Comparison of ENCODE assay signal across 8 cellular contexts in genomic region chr1:37807220-37807554, GRCh38. TPM values are rescaled to one million over a fixed set of nuclear protein-coding genes. Genes with fewer than 3 reads are reported as not detected.
DNase-seq lines count a peak whose midpoint lies in the region; ATAC-seq and TF ChIP-seq lines count a peak whose summit lies in the region.

No MANE protein-coding gene starts in this region.

- H3K9me2 ChIP-seq in OCI-LY1 (ENCODE audit: low read depth, low read length): no peaks in the 10 kb centered on the region

- H2AFZ ChIP-seq in OCI-LY1 (ENCODE audit: low read length) (no peak overlapping the region), osteoblast (ENCODE audit: low read length) (peak overlapping the region; percentile 64)

- TF ChIP-seq CTCF in OCI-LY1 (IDR thresholded peaks at IDR 0.05; ENCODE audit: low read length) (no peak), endothelial cell (IDR thresholded peaks at IDR 0.05; ENCODE audit: unreplicated experiment) (no peak), osteoblast (IDR thresholded peaks at IDR 0.05; ENCODE audit: extremely low read depth, low read depth, low read length) (no peak)

- H3K4me3 ChIP-seq in OCI-LY1 (ENCODE audit: low read depth, low read length, poor library complexity, severe bottlenecking) (peak overlapping the region; percentile 69), osteoblast (ENCODE audit: insufficient read depth, low read length) (peak overlapping the region; percentile 92)

- H3K79me2 ChIP-seq in OCI-LY1 (ENCODE audit: insufficient read depth, low read length): peaks cover 9% of the 10 kb centered on the region
- peaks cover 42% of the 10 kb centered on the region for H3K79me2 ChIP-seq in osteoblast (ENCODE audit: insufficient read depth, low read length)

- peak overlapping the region; percentile 75 for H3K27ac Mint-ChIP-seq in endothelial cell (ENCODE audit: unreplicated experiment)

- peaks cover 2% of the 10 kb centered on the region for H3K27me3 Mint-ChIP-seq in endothelial cell (ENCODE audit: unreplicated experiment)

- H3K4me1 ChIP-seq in OCI-LY1 (ENCODE audit: insufficient read depth, low read length, severe bottlenecking): peaks cover 18% of the 10 kb centered on the region
- H3K4me1 ChIP-seq in osteoblast (ENCODE audit: insufficient read depth, low read length): peaks cover 29% of the 10 kb centered on the region

- peaks cover 9% of the 10 kb centered on the region for H3K4me1 Mint-ChIP-seq in endothelial cell (ENCODE audit: unreplicated experiment)

- peak overlapping the region; percentile 67 for H3K9ac ChIP-seq in OCI-LY1 (ENCODE audit: low read length)

- H3K36me3 Mint-ChIP-seq in endothelial cell (ENCODE audit: low read depth, unreplicated experiment): peaks cover 32% of the 10 kb centered on the region

- no peaks in the 10 kb centered on the region for H3F3A ChIP-seq in OCI-LY1 (ENCODE audit: insufficient read depth, low read length)

- H3K4me2 ChIP-seq in OCI-LY1 (ENCODE audit: low read length): peak overlapping the region; percentile 63
- H3K4me2 ChIP-seq in osteoblast (ENCODE audit: insufficient read depth, low read length): peak overlapping the region; percentile 89

- no peaks in the 10 kb centered on the region for H3K9me3 ChIP-seq in OCI-LY1 (ENCODE audit: low read length)
- no peaks in the 10 kb centered on the region for H3K9me3 ChIP-seq in osteoblast (ENCODE audit: low read depth, low read length)

- H3K36me3 ChIP-seq in OCI-LY1 (ENCODE audit: insufficient read depth, low read length): peaks cover 48% of the 10 kb centered on the region
- H3K36me3 ChIP-seq in osteoblast (ENCODE audit: insufficient read depth, low read length): peaks cover 54% of the 10 kb centered on the region

- no peaks in the 10 kb centered on the region for H4K20me1 ChIP-seq in OCI-LY1 (ENCODE audit: insufficient read depth, low read length)
- H4K20me1 ChIP-seq in osteoblast (ENCODE audit: insufficient read depth, low read length): peaks cover 48% of the 10 kb centered on the region

- no peak overlapping the region for H3K27ac ChIP-seq in OCI-LY1 (ENCODE audit: low read depth, low read length, poor library complexity, severe bottlenecking)
- H3K27ac ChIP-seq in osteoblast (ENCODE audit: low read depth, low read length): peak overlapping the region; percentile 66

- no peaks in the 10 kb centered on the region for H3K27me3 ChIP-seq in OCI-LY1 (ENCODE audit: insufficient read depth, low read length)
- H3K27me3 ChIP-seq in osteoblast (ENCODE audit: insufficient read depth, low read length): no peaks in the 10 kb centered on the region

- peak overlapping the region; percentile 87 for H3K4me3 Mint-ChIP-seq in endothelial cell (ENCODE audit: unreplicated experiment)

- no peaks in the 10 kb centered on the region for H3K9me3 Mint-ChIP-seq in endothelial cell (ENCODE audit: unreplicated experiment)

- no peak for ATAC-seq in HG03439 (IDR thresholded peaks at IDR 0.05; ENCODE audit: unreplicated experiment)
- no peak for ATAC-seq in HG03565 (IDR thresholded peaks at IDR 0.05; ENCODE audit: unreplicated experiment)

- DNase-seq in COLO668 (lab: John Stamatoyannopoulos, UW; ENCODE audit: unreplicated experiment) (peak; percentile 50), endothelial cell (ENCODE audit: low spot score) (no peak), osteoblast (ENCODE audit: insufficient read length, low spot score, missing footprints) (peak; percentile 89), NCI-H345 (lab: John Stamatoyannopoulos, UW) (no peak), kidney tubule cell (ENCODE audit: low spot score) (no peak)

RNA-seq across cellular contexts. Expression of gene C1orf122, which starts 0.4 kb away (rescaled TPM):
- total RNA-seq in endothelial cell (ENCODE audit: unreplicated experiment): 29.4 TPM
- total RNA-seq in osteoblast: 11.6 and 12.1 TPM in 2 replicates

RNA-seq across cellular contexts. Expression of gene YRDC, which starts 0.8 kb away (rescaled TPM):
- 11.9 TPM for total RNA-seq in endothelial cell (ENCODE audit: unreplicated experiment)
- total RNA-seq in osteoblast: 8.3 and 8.5 TPM in 2 replicates

RNA-seq across cellular contexts. Expression of gene MANEAL, which starts 13.5 kb away (rescaled TPM):
- 0.36 TPM for total RNA-seq in endothelial cell (ENCODE audit: unreplicated experiment)
- 0.29 and 0.36 TPM in 2 replicates for total RNA-seq in osteoblast

RNA-seq across cellular contexts. Expression of gene EPHA10, which starts 42.3 kb away (rescaled TPM):
- total RNA-seq in endothelial cell (ENCODE audit: unreplicated experiment) (0.13 TPM), osteoblast (not detected in 2 replicates)

RNA-seq across cellular contexts. Expression of gene MTF1, which starts 52.2 kb away (rescaled TPM):
- total RNA-seq in endothelial cell (ENCODE audit: unreplicated experiment) (10.1 TPM), osteoblast (4.1 and 4.3 TPM in 2 replicates)

Comparison
In these comparisons a context has a peak if more than half of its experiments do, and no peak if none do; other contexts are left out.
1. DNase-seq: peak in COLO668 (single experiment) and osteoblast (single experiment); none in endothelial cell (single experiment), NCI-H345 (single experiment) and kidney tubule cell (single experiment).